1 cellular context compared by ENCODE assay signal in the genomic region with DNA sequence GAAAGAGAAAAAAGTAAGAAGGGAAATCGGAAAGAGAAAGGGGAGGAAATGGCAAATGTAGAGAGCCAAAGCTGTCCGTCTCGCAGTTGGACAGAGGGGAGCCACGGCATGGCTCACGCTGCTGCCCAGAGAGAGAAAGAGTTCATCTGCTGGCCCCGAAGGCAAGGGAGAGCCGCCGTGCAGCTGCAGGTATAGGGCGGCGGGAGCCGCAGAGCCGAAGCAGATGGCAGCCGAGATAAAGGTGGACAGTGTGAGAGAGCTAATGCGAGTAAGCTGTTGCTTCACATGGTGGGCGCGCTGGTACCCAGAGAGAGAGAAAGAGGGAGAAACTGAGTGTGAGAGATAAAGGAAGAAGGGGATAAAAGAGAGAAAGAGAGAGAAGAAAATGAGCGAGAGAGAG.
TF ChIP-seq lines count a peak whose summit lies in the region.

No MANE protein-coding gene starts in this region.

TF ChIP-seq in H1, 55 proteins besides CTCF, POLR2A, EP300 and RAD21 (continued from another document):
- no peak for TF ChIP-seq FOSL1 (IDR thresholded peaks at IDR 0.05; ENCODE audit: insufficient read depth, low read depth, low read length)
- TF ChIP-seq CEBPB (IDR thresholded peaks at IDR 0.05; ENCODE audit: low read depth, low read length) = no peak
TF ChIP-seq in H1: peak in this region for 0.
